Comparison of ENCODE assay signal across 9 cellular contexts in genomic region chr13:110455941-110456340, GRCh38.
A peak's percentile ranks its signal among the peaks of the same experiment; 100 is the strongest.
DNase-seq lines count a peak whose midpoint lies in the region; ATAC-seq, FAIRE-seq and TF ChIP-seq lines count a peak whose summit lies in the region.
"Had no signal": no experiment of that assay in that cellular context is flagged by ENCODE, and none has a peak within 500 bp of the region (broad histone marks: within the 10 kb centered on the region; RNA-seq: fewer than 3 reads in every experiment).

No MANE protein-coding gene starts in this region.

- H3K36me3 ChIP-seq in HCT116 (ENCODE audit: control insufficient read depth in 1 of 2, insufficient read depth in 2 of 2, low read length in 2 of 2), result no peaks in the 10 kb centered on the region

- peak; percentile 89 for TF ChIP-seq CTCF in GM10266 (IDR thresholded peaks at IDR 0.05; ENCODE audit: control insufficient read depth, insufficient read depth, low read depth, missing control alignments)
- TF ChIP-seq CTCF in HCT116 (IDR thresholded peaks at IDR 0.05 in 2 of 3, conservative IDR thresholded peaks at IDR 0.05 in 1 of 3; ENCODE audit: borderline replicate concordance in 1 of 3, insufficient read depth in 1 of 3, low read depth in 2 of 3, low read length in 2 of 3), result peak; percentile 92 to 94 (median 93)

- H3K4me2 ChIP-seq in HCT116 (ENCODE audit: low read length), result peak overlapping the region; percentile 64

- DNase-seq in GM10266 (ENCODE audit: extremely low spot score) (peak; percentile 95), HCT116 (ENCODE audit: low read depth, low spot score) (peak; percentile 81), M059J (ENCODE audit: low read depth) (peak; percentile 55), SHP77 treated with DMSO at 0.1 percent for 48 hours (lab: John Stamatoyannopoulos, UW) (peak; percentile 94), glomerular visceral epithelial cell (ENCODE audit: extremely low spot score) (peak; percentile 65), posterior cingulate gyrus (peak; percentile 59 to 97 (median 81)), urothelium cell line (ENCODE audit: low spot score) (peak; percentile 70)
- DNase-seq in activated gamma-delta T cell treated with anti-CD3 and anti-CD28 coated beads, Interleukin-2, amount 50 U/mL, for 16 hours (ENCODE audit: low read depth), result peak; percentile 23

- H3K79me2 ChIP-seq in HCT116 (ENCODE audit: insufficient read depth, low read length), result no peaks in the 10 kb centered on the region

- peak; percentile 96 for TF ChIP-seq RAD21 in HCT116 (IDR thresholded peaks at IDR 0.05; ENCODE audit: low read depth)

- peak; percentile 13 for FAIRE-seq in urothelium cell line (lab: Jason Lieb, UNC)

- POLR2A ChIA-PET in HCT116 (lab: Charles Lee), result interaction anchor here (0.7 kb wide), 1 partner anchor 257 kb away, joined by 3 read pairs; no protein-coding TSS in a partner anchor

- H3K4me1 ChIP-seq in HCT116 (ENCODE audit: control insufficient read depth in 1 of 2, insufficient read depth in 2 of 2, low read length in 2 of 2), result peaks cover 0 to 17% of the 10 kb centered on the region in 2 experiments; a peak in 3 of 4 replicates

- intact Hi-C loops in HCT116 (cut with micrococcal nuclease), result loop anchor here (1.0 to 10.0 kb wide), 3 partner anchors 109 to 363 kb away; partner anchors contain the start of gene RAB20
- intact Hi-C loops in posterior cingulate gyrus (cut with DNase I), result loop anchor here (5.0 kb wide), 1 partner anchor 361 kb away; no protein-coding TSS in a partner anchor

- CTCF ChIA-PET in HCT116 (lab: Charles Lee), result interaction anchor here (0.6 to 1.8 kb wide), 28 partner anchors 9 to 452 kb away, joined by 3 to 9 read pairs (median 4); partner anchors contain the start of genes NAXD and RAB20

- H3K9ac ChIP-seq in HCT116 (ENCODE audit: low read length), result no peak overlapping the region

- RAD21 ChIA-PET in HCT116 (lab: Charles Lee; ENCODE audit: low non-redundant PET in 1 of 2, low total read pairs in 2 of 2, uncharacterized antibody in 2 of 2, unreplicated experiment in 2 of 2), result interaction anchor here (0.9 to 1.4 kb wide), 4 partner anchors 106 to 159 kb away, joined by 3 to 5 read pairs (median 4); partner anchors contain the start of genes NAXD (in 1 of the 2) and RAB20 (in 1 of the 2)

- BruUV-seq in HCT116 (replicated peaks; lab: Mats Ljungman, UMichigan), result no TSS peak

- peak; percentile 98 for ATAC-seq in HCT116

- no peaks in the 10 kb centered on the region for H3K9me3 ChIP-seq in HCT116 (ENCODE audit: control insufficient read depth in 1 of 2, insufficient read depth in 1 of 2, low read depth in 1 of 2, low read length in 2 of 2)

- no peaks in the 10 kb centered on the region for H4K20me1 ChIP-seq in HCT116 (ENCODE audit: insufficient read depth)

- no peaks in the 10 kb centered on the region for H3K9me2 ChIP-seq in HCT116 (ENCODE audit: insufficient read depth)

- no peak overlapping the region for H3K27ac ChIP-seq in HCT116 (ENCODE audit: low read depth, low read length)
- H3K27ac ChIP-seq: skin epidermis had no signal

- no peaks in the 10 kb centered on the region for H3K27me3 ChIP-seq in HCT116 (ENCODE audit: insufficient read depth, low read length)

- peak overlapping the region; percentile 4 to 18; a peak in 1 of 4 replicates for H3K4me3 ChIP-seq in HCT116 (replicated peaks in 1 of 2; ENCODE audit: low read depth in 1 of 2, low read length in 2 of 2)
- H3K4me3 ChIP-seq: skin epidermis had no signal

- peak overlapping the region; percentile 81 for H2AFZ ChIP-seq in HCT116 (ENCODE audit: low read depth, low read length, poor library complexity, severe bottlenecking)

- no peak for TF ChIP-seq POLR2A in HCT116 (IDR thresholded peaks at IDR 0.05; ENCODE audit: borderline replicate concordance, extremely low read depth, insufficient read depth, insufficient read length)

TF ChIP-seq in HCT116, 20 proteins besides CTCF, POLR2A, EP300 and RAD21:
- TF ChIP-seq ZBTB33 (IDR thresholded peaks at IDR 0.05; ENCODE audit: extremely low read depth, insufficient replicate concordance, low read length), result no peak
- no peak for TF ChIP-seq EZH2 (IDR thresholded peaks at IDR 0.05)
- no peak for TF ChIP-seq REST (IDR thresholded peaks at IDR 0.05; ENCODE audit: low read depth)
- no peak for TF ChIP-seq EZH2phosphoT487 (IDR thresholded peaks at IDR 0.05; ENCODE audit: borderline replicate concordance)
- TF ChIP-seq TCF7L2 (IDR thresholded peaks at IDR 0.05; ENCODE audit: borderline replicate concordance, extremely low read depth, insufficient read depth, insufficient read length), result peak; percentile 28
- no peak for TF ChIP-seq SP1 (IDR thresholded peaks at IDR 0.05; ENCODE audit: low read depth)
- peak; percentile 74; the same call in 1 of the 2 replicates for TF ChIP-seq CBX3 (IDR thresholded peaks at IDR 0.05; ENCODE audit: low read depth)
- no peak for TF ChIP-seq ZFX (IDR thresholded peaks at IDR 0.05)
- TF ChIP-seq FOSL1 (IDR thresholded peaks at IDR 0.05; ENCODE audit: low read depth), result no peak
- TF ChIP-seq MAX (IDR thresholded peaks at IDR 0.05), result peak; percentile 86
- no peak for TF ChIP-seq ZNF274 (IDR thresholded peaks at IDR 0.05; ENCODE audit: low read depth, low read length)
- no peak for TF ChIP-seq JUND (IDR thresholded peaks at IDR 0.05)
- TF ChIP-seq SIN3A (IDR thresholded peaks at IDR 0.05; ENCODE audit: low read depth), result no peak
- TF ChIP-seq SRF (IDR thresholded peaks at IDR 0.05; ENCODE audit: low read depth), result no peak
- no peak for TF ChIP-seq CEBPB (IDR thresholded peaks at IDR 0.05; ENCODE audit: low read depth)
- no peak for TF ChIP-seq ATF3 (IDR thresholded peaks at IDR 0.05)
- no peak for TF ChIP-seq POLR2AphosphoS5 (IDR thresholded peaks at IDR 0.05; ENCODE audit: low read depth, low read length)
- no peak for TF ChIP-seq EGR1 (IDR thresholded peaks at IDR 0.05; ENCODE audit: low read depth)
- no peak for TF ChIP-seq ELF1 (IDR thresholded peaks at IDR 0.05; ENCODE audit: borderline replicate concordance, low read depth)
- TF ChIP-seq YY1 (IDR thresholded peaks at IDR 0.05; ENCODE audit: extremely low read depth, insufficient replicate concordance, low read depth, low read length), result peak; percentile 46

Comparison
In these comparisons a context has a peak if more than half of its experiments do, and no peak if none do; other contexts are left out.
1. DNase-seq: peak in every context shown above with its lines; median percentile 95 in GM10266; 94 in SHP77 treated with DMSO at 0.1 percent for 48 hours; 81 in HCT116; 81 in posterior cingulate gyrus; 70 in urothelium cell line; 65 in glomerular visceral epithelial cell; 55 in M059J; 23 in activated gamma-delta T cell treated with anti-CD3 and anti-CD28 coated beads, Interleukin-2, amount 50 U/mL, for 16 hours.